ENCODE assay signal across 17 cellular contexts in the genomic region with DNA sequence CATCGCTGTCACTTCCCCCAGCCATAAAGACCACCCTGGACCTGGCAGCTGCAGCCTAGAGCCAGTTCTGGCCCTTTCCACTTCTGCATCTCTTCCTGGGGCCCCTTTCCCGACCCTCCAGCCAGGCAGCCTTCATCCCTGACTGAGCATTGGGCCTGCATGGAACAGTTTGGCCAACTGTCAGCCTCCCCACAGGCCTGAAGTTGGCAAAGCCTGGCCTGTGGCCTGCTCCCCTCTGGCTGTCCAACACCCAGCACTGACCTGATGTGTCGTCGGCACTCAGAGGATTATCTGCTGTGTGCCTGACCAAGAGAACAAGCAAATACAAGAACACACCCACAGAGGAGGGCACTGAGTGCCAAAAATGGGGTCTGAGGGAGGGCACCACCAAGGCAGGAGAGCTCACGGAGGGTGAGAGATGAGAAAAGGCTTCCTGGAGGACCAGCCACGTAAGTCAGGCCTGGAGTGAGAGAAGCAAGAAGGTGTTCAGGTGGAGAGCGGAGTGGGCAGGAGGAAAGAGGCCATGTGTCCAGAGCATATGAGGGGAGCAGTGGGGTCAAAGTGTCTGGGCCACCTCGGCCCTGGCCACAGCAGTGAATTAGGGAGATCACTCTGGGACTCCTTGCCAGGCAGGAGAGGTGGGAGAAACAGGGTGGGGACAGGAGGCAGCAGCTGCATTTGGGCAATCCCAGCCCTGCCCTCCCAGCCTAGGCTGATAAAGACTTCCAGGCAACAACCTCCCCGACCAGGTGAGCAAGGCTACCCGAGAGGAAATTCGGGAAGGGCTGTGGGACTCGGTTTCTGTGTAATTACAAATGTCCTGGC. TPM values are rescaled to one million over a fixed set of nuclear protein-coding genes. Genes with fewer than 3 reads are reported as not detected.
DNase-seq lines count a peak whose midpoint lies in the region; ATAC-seq and TF ChIP-seq lines count a peak whose summit lies in the region.
"Had no signal": no experiment of that assay in that cellular context is flagged by ENCODE, and none has a peak within 500 bp of the region (broad histone marks: within the 10 kb centered on the region; RNA-seq: fewer than 3 reads in every experiment).

No MANE protein-coding gene starts in this region.

- DNase-seq in G401 (ENCODE audit: low spot score) (peak; percentile 85), left ventricle myocardium inferior (peak; percentile 15), prostate gland (ENCODE audit: low spot score) (peak; percentile 6), GM20000 (ENCODE audit: low spot score) (no peak), MM.1S (no peak)
- DNase-seq in activated CD8-positive, alpha-beta memory T cell treated with anti-CD3 and anti-CD28 coated beads, Interleukin-2, amount 10 ng/mL, durations not matched to agents 7 days and 5 days: peak; percentile 41
- DNase-seq: GF-D8, glutamatergic neuron, NCI-H2081 had no signal

- peaks cover 100% of the 10 kb centered on the region for H3K27me3 ChIP-seq in left ventricle myocardium inferior (ENCODE audit: low read depth)
- no peaks in the 10 kb centered on the region for H3K27me3 ChIP-seq in prostate gland (replicated peaks; ENCODE audit: insufficient read depth)
- peaks cover 26% of the 10 kb centered on the region for H3K27me3 ChIP-seq in MM.1S (replicated peaks; ENCODE audit: insufficient read depth, low read length)

- no peak for TF ChIP-seq POLR2A in prostate gland (IDR thresholded peaks at IDR 0.05)

- intact Hi-C loops in left ventricle myocardium inferior (cut with micrococcal nuclease): no loop called here
- intact Hi-C loops in prostate gland (cut with DNase I): loop anchor here (10.0 kb wide), 1 partner anchor 327 kb away; no protein-coding TSS in a partner anchor

- peaks cover 14% of the 10 kb centered on the region for H3K4me1 ChIP-seq in left ventricle myocardium inferior
- H3K4me1 ChIP-seq in prostate gland (replicated peaks): peaks cover 7% of the 10 kb centered on the region
- H3K4me1 ChIP-seq in MM.1S (ENCODE audit: low read length): no peaks in the 10 kb centered on the region

- no peak overlapping the region for H3K27ac ChIP-seq in left ventricle myocardium inferior (replicated peaks)
- no peak overlapping the region for H3K27ac ChIP-seq in prostate gland
- H3K27ac ChIP-seq in MM.1S (ENCODE audit: low read length): no peak overlapping the region
- H3K27ac ChIP-seq: ascending aorta, left lung had no signal

- H3K79me2 ChIP-seq in MM.1S (ENCODE audit: low read length): no peaks in the 10 kb centered on the region

- H3F3A ChIP-seq in MM.1S (ENCODE audit: insufficient read depth, low read length): no peaks in the 10 kb centered on the region

- H4K20me1 ChIP-seq in MM.1S (ENCODE audit: insufficient read depth, low read length): no peaks in the 10 kb centered on the region

- no peaks in the 10 kb centered on the region for H3K4me1 Mint-ChIP-seq in activated CD8-positive, alpha-beta memory T cell treated with anti-CD3 and anti-CD28 coated beads, Interleukin-2, amount 10 ng/mL, durations not matched to agents 7 days and 5 days

- ATAC-seq in activated CD8-positive, alpha-beta memory T cell treated with anti-CD3 and anti-CD28 coated beads, Interleukin-2, amount 10 ng/mL, durations not matched to agents 7 days and 5 days: no peak
- ATAC-seq in GM18867 (IDR thresholded peaks at IDR 0.05; ENCODE audit: unreplicated experiment) (no peak), GM18517 (IDR thresholded peaks at IDR 0.05; ENCODE audit: unreplicated experiment) (no peak)
- ATAC-seq: left lung, T-cell had no signal

- H3K9me3 ChIP-seq in left ventricle myocardium inferior (replicated peaks) (no peaks in the 10 kb centered on the region), prostate gland (no peaks in the 10 kb centered on the region), MM.1S (replicated peaks; ENCODE audit: insufficient read depth, low read length) (no peaks in the 10 kb centered on the region)
- H3K9me3 ChIP-seq: ascending aorta, left lung had no signal

- no peak overlapping the region for H3K9ac ChIP-seq in MM.1S (ENCODE audit: low read length)

- no peaks in the 10 kb centered on the region for H3K9me2 ChIP-seq in MM.1S (replicated peaks; ENCODE audit: insufficient read depth, low read length)

- H3K36me3 ChIP-seq in left ventricle myocardium inferior (no peaks in the 10 kb centered on the region), prostate gland (no peaks in the 10 kb centered on the region), MM.1S (replicated peaks; ENCODE audit: insufficient read depth, low read length) (no peaks in the 10 kb centered on the region)
- H3K36me3 ChIP-seq: ascending aorta had no signal

- H3K27me3 Mint-ChIP-seq in activated CD8-positive, alpha-beta memory T cell treated with anti-CD3 and anti-CD28 coated beads, Interleukin-2, amount 10 ng/mL, durations not matched to agents 7 days and 5 days: no peaks in the 10 kb centered on the region

- CTCF ChIA-PET in activated CD8-positive, alpha-beta memory T cell treated with anti-CD3 and anti-CD28 coated beads, Interleukin-2, amount 10 ng/mL, durations not matched to agents 7 days and 5 days (lab: Charles Lee): no interaction called here

- no peaks in the 10 kb centered on the region for H3K36me3 Mint-ChIP-seq in activated CD8-positive, alpha-beta memory T cell treated with anti-CD3 and anti-CD28 coated beads, Interleukin-2, amount 10 ng/mL, durations not matched to agents 7 days and 5 days
- H3K36me3 Mint-ChIP-seq: CD4-positive, alpha-beta memory T cell; T-cell had no signal

- no peaks in the 10 kb centered on the region for H3K9me3 Mint-ChIP-seq in activated CD8-positive, alpha-beta memory T cell treated with anti-CD3 and anti-CD28 coated beads, Interleukin-2, amount 10 ng/mL, durations not matched to agents 7 days and 5 days (ENCODE audit: low read depth)
- H3K9me3 Mint-ChIP-seq: CD4-positive, alpha-beta memory T cell; T-cell had no signal

- no peak overlapping the region for H3K4me3 Mint-ChIP-seq in activated CD8-positive, alpha-beta memory T cell treated with anti-CD3 and anti-CD28 coated beads, Interleukin-2, amount 10 ng/mL, durations not matched to agents 7 days and 5 days
- H3K4me3 Mint-ChIP-seq: CD4-positive, alpha-beta memory T cell; T-cell had no signal

- H3K27ac Mint-ChIP-seq in activated CD8-positive, alpha-beta memory T cell treated with anti-CD3 and anti-CD28 coated beads, Interleukin-2, amount 10 ng/mL, durations not matched to agents 7 days and 5 days: no peak overlapping the region
- H3K27ac Mint-ChIP-seq: CD4-positive, alpha-beta memory T cell; T-cell had no signal

- in situ Hi-C loops in G401 (cut with HindIII; ENCODE audit: low sequenced_read_pairs): no loop called here

- H3K4me3 ChIP-seq in left ventricle myocardium inferior (no peak overlapping the region), prostate gland (no peak overlapping the region), MM.1S (ENCODE audit: low read length) (no peak overlapping the region)
- H3K4me3 ChIP-seq: ascending aorta, left lung had no signal

- H3K4me2 ChIP-seq in MM.1S (ENCODE audit: low read depth, low read length): no peak overlapping the region

- H2AFZ ChIP-seq in MM.1S (ENCODE audit: low read length): no peak overlapping the region

- 89% methylated on average over 12 of the region's 12 CpGs for WGBS in prostate gland

- TF ChIP-seq CTCF in left ventricle myocardium inferior (IDR thresholded peaks at IDR 0.05; ENCODE audit: borderline replicate concordance): no peak
- TF ChIP-seq CTCF in prostate gland (IDR thresholded peaks at IDR 0.05): no peak
- TF ChIP-seq CTCF in GM20000 (IDR thresholded peaks at IDR 0.05; ENCODE audit: extremely low read depth, missing control alignments): no peak
- no peak for TF ChIP-seq CTCF in MM.1S (IDR thresholded peaks at IDR 0.05; ENCODE audit: low read length)

RNA-seq across cellular contexts. Expression of a gene that starts 4.5 kb away (rescaled TPM):
- total RNA-seq in G401 (2014; rRNA removed; shearing (Covaris generic)): not detected in 2 replicates
- not detected for total RNA-seq in activated CD8-positive, alpha-beta memory T cell treated with anti-CD3 and anti-CD28 coated beads, Interleukin-2, amount 10 ng/mL, durations not matched to agents 7 days and 5 days
- total RNA-seq in left ventricle myocardium inferior (not detected), prostate gland (10 to 100 TPM in 1 of 2 donors, 1 to 10 TPM in 1; 4.3 to 16.9 TPM)
- total RNA-seq: activated CD8-positive, alpha-beta memory T cell treated with anti-CD3 and anti-CD28 coated beads for 36 hours; CD4-positive, alpha-beta memory T cell; LHCN-M2; T-cell had no signal

RNA-seq across cellular contexts. Expression of a gene that starts 27.0 kb away (rescaled TPM):
- total RNA-seq in G401 (2014; rRNA removed; shearing (Covaris generic)): not detected in 2 replicates
- total RNA-seq in activated CD8-positive, alpha-beta memory T cell treated with anti-CD3 and anti-CD28 coated beads, Interleukin-2, amount 10 ng/mL, durations not matched to agents 7 days and 5 days: 1 to 10 TPM in 1 of 2 experiments, under 1 TPM in 1; 0.33 to 1.5 TPM
- total RNA-seq in left ventricle myocardium inferior (1.9 TPM), prostate gland (1 to 10 TPM; 1.6 to 7.0 TPM)

Comparison
In these comparisons a context has a peak if more than half of its experiments do, and no peak if none do; other contexts are left out.
1. DNase-seq: peak in G401 (single experiment), activated CD8-positive, alpha-beta memory T cell treated with anti-CD3 and anti-CD28 coated beads, Interleukin-2, amount 10 ng/mL, durations not matched to agents 7 days and 5 days (single experiment), left ventricle myocardium inferior (single experiment) and prostate gland (single experiment); none in GM20000 (single experiment) and MM.1S (single experiment).